In genomic region chr14:23654231-23654630, GRCh38 we compare ENCODE assay signal across 2 cellular contexts.
A peak's percentile ranks its signal among the peaks of the same experiment; 100 is the strongest.
TF ChIP-seq lines count a peak whose summit lies in the region.

No MANE protein-coding gene starts in this region.

TF ChIP-seq in GM23338, 12 proteins besides CTCF, POLR2A, EP300 and RAD21:
- TF ChIP-seq POLR2AphosphoS5 (IDR thresholded peaks at IDR 0.05; ENCODE audit: low read depth) (no peak), ZNF331 (CRISPR knock-in tag; IDR thresholded peaks at IDR 0.05; ENCODE audit: low read depth) (no peak)

TF ChIP-seq in K562, 482 proteins besides CTCF, POLR2A, EP300 and RAD21:
- TF ChIP-seq CHD2 (IDR thresholded peaks at IDR 0.05; ENCODE audit: low read depth, low read length) (peak; percentile 35; the same call in 1 of the 2 replicates), MBD1 (CRISPR knock-in tag; IDR thresholded peaks at IDR 0.05) (no peak)
